In genomic region chr22:40874016-40874415, GRCh38 we compare ENCODE assay signal across 36 cellular contexts. TPM values are rescaled to one million over a fixed set of nuclear protein-coding genes. Genes with fewer than 3 reads are reported as not detected.
"Had no signal": no experiment of that assay in that cellular context is flagged by ENCODE, and none has a peak within 500 bp of the region (broad histone marks: within the 10 kb centered on the region; RNA-seq: fewer than 3 reads in every experiment).

No MANE protein-coding gene starts in this region.

- H3K9me3 ChIP-seq: body of pancreas, breast epithelium had no signal

- ATAC-seq: activated CD8-positive, alpha-beta T cell treated with anti-CD3 and anti-CD28 coated beads for 36 hours; activated naive CD8-positive, alpha-beta T cell treated with anti-CD3 and anti-CD28 coated beads, Interleukin-2, amount 50 U/mL, for 24 hours; activated T-cell treated with anti-CD3 and anti-CD28 coated beads, Interleukin-2, amount 50 U/mL, for 4 hours; activated T-cell treated with anti-CD3 and anti-CD28 coated beads, Interleukin-2, amount 50 U/mL, for 72 hours; activated T-helper 17 cell treated with anti-CD3 and anti-CD28 coated beads, Interleukin-2, amount 50 U/mL, for 72 hours; body of pancreas had no signal

- H3K27ac ChIP-seq: body of pancreas, brain microvascular endothelial cell, breast epithelium, VCaP had no signal

- H3K36me3 ChIP-seq: breast epithelium had no signal

- H3K4me3 ChIP-seq: body of pancreas, breast epithelium had no signal

- H3K27me3 ChIP-seq: body of pancreas, brain microvascular endothelial cell, breast epithelium had no signal

- H3K4me1 ChIP-seq: breast epithelium had no signal

- DNase-seq: activated B cell treated with CpG ODN at 0.5 μM for 24 hours; activated CD4-positive, alpha-beta memory T cell treated with anti-CD3 and anti-CD28 coated beads for 36 hours; activated CD4-positive, alpha-beta T cell treated with anti-CD3 and anti-CD28 coated beads for 4 hours; activated CD4-positive, alpha-beta T cell treated with anti-CD3 and anti-CD28 coated beads, Interleukin-2, amount 10 ng/mL, durations not matched to agents 24 days and 14 days; activated CD4-positive, alpha-beta T cell treated with anti-CD3 and anti-CD28 coated beads, Interleukin-2, amount 50 U/mL, for 1 hour; activated CD4-positive, alpha-beta T cell treated with anti-CD3 and anti-CD28 coated beads, Interleukin-2, amount 50 U/mL, for 4 hours; activated CD4-positive, CD25-positive, alpha-beta regulatory T cell treated with anti-CD3 and anti-CD28 coated beads, Interleukin-2, amount 50 U/mL, for 72 hours; activated CD8-positive, alpha-beta memory T cell treated with anti-CD3 and anti-CD28 coated beads, Interleukin-2, amount 50 U/mL, for 4 hours; activated CD8-positive, alpha-beta T cell treated with anti-CD3 and anti-CD28 coated beads for 36 hours; activated effector memory CD4-positive, alpha-beta T cell treated with anti-CD3 and anti-CD28 coated beads, Interleukin-2, amount 50 U/mL, for 16 hours; activated gamma-delta T cell treated with Interleukin-2 at 50 U/mL for 16 hours; activated naive CD4-positive, alpha-beta T cell treated with anti-CD3 and anti-CD28 coated beads, Interleukin-2, amount 10 ng/mL, durations not matched to agents 7 days and 5 days; activated naive CD4-positive, alpha-beta T cell treated with Interleukin-2 at 50 U/mL for 16 hours; activated naive CD8-positive, alpha-beta T cell treated with anti-CD3 and anti-CD28 coated beads, Interleukin-2, amount 10 ng/mL, durations not matched to agents 7 days and 5 days; activated naive CD8-positive, alpha-beta T cell treated with anti-CD3 and anti-CD28 coated beads, Interleukin-2, amount 50 U/mL, for 24 hours; activated T-cell treated with anti-CD3 and anti-CD28 coated beads for 4 hours; activated T-cell treated with anti-CD3 and anti-CD28 coated beads, Interleukin-2, amount 50 U/mL, for 1 hour; activated T-cell treated with anti-CD3 and anti-CD28 coated beads, Interleukin-2, amount 50 U/mL, for 4 hours; activated T-cell treated with anti-CD3 and anti-CD28 coated beads, Interleukin-2, amount 50 U/mL, for 72 hours; amniotic stem cell; aorta; body of pancreas; brain microvascular endothelial cell; central memory CD4-positive, alpha-beta T cell; T-helper 1 cell; T-helper 2 cell; T-helper 9 cell had no signal

RNA-seq across cellular contexts. Expression of gene DNAJB7, which starts 12.1 kb away (rescaled TPM):
- total RNA-seq: activated B cell treated with CpG ODN at 0.5 μM for 24 hours; activated CD4-positive, alpha-beta memory T cell treated with anti-CD3 and anti-CD28 coated beads for 36 hours; activated CD4-positive, alpha-beta T cell treated with anti-CD3 and anti-CD28 coated beads, Interleukin-2, amount 10 ng/mL, durations not matched to agents 24 days and 14 days; activated CD8-positive, alpha-beta memory T cell treated with anti-CD3 and anti-CD28 coated beads for 36 hours; activated CD8-positive, alpha-beta T cell treated with anti-CD3 and anti-CD28 coated beads for 36 hours; activated naive CD8-positive, alpha-beta T cell treated with anti-CD3 and anti-CD28 coated beads, Interleukin-2, amount 10 ng/mL, durations not matched to agents 7 days and 5 days; activated T-cell treated with anti-CD3 and anti-CD28 coated beads, Interleukin-2, amount 50 U/mL, for 4 hours; activated T-cell treated with anti-CD3 and anti-CD28 coated beads, Interleukin-2, amount 50 U/mL, for 72 hours; activated T-helper 1 cell treated with anti-CD3 and anti-CD28 coated beads, Interleukin-12 subunit alpha, Interleukin-12 subunit beta, Interleukin-2, Interleukin-4 antibody, amounts not matched to agents 30 ng/mL and 10 ng/mL and 1 ng/mL, durations not matched to agents 14 hours and 24 hours and 36 hours; activated T-helper 17 cell treated with anti-CD3 and anti-CD28 coated beads, Interleukin-2, amount 50 U/mL, for 72 hours; aorta; astrocyte; body of pancreas; breast epithelium; cardiac septum; cerebellum had no signal
- polyA plus RNA-seq: adipose tissue, aorta had no signal
